1 cellular context compared by ENCODE assay signal in genomic region chr6:157764346-157765068, GRCh38.
TF ChIP-seq lines count a peak whose summit lies in the region.

No MANE protein-coding gene starts in this region.

TF ChIP-seq in HepG2, 621 proteins besides CTCF, POLR2A, EP300 and RAD21 (continued from another document and continues in another):
- TF ChIP-seq ARID5B (CRISPR knock-in tag; IDR thresholded peaks at IDR 0.05) = peak; percentile 81
- TF ChIP-seq ZNF276 (CRISPR knock-in tag; IDR thresholded peaks at IDR 0.05; ENCODE audit: low read depth) = 0 out of 2 replicates have a peak, but pooled peaks have one; percentile 49
- no peak for TF ChIP-seq ZNF17 (CRISPR knock-in tag; IDR thresholded peaks at IDR 0.05)
- TF ChIP-seq ZFP36L1 (CRISPR knock-in tag; IDR thresholded peaks at IDR 0.05) = no peak
- 0 out of 2 replicates have a peak, but pooled peaks have one; percentile 36 for TF ChIP-seq ZNF263 (CRISPR knock-in tag; IDR thresholded peaks at IDR 0.05)
- TF ChIP-seq NFKB2 (CRISPR knock-in tag; IDR thresholded peaks at IDR 0.05; ENCODE audit: borderline replicate concordance) = peak; percentile 85; the same call in 1 of the 2 replicates
- no peak for TF ChIP-seq EED (CRISPR knock-in tag; IDR thresholded peaks at IDR 0.05)
- 0 out of 2 replicates have a peak, but pooled peaks have one; percentile 8 for TF ChIP-seq ZBTB21 (CRISPR knock-in tag; IDR thresholded peaks at IDR 0.05)
- TF ChIP-seq ZNF790 (CRISPR knock-in tag; IDR thresholded peaks at IDR 0.05; ENCODE audit: borderline replicate concordance) = 0 out of 2 replicates have a peak, but pooled peaks have one; percentile 43
- no peak for TF ChIP-seq RNF2 (conservative IDR thresholded peaks at IDR 0.05; ENCODE audit: low read depth)
- peak; percentile 46; the same call in 1 of the 2 replicates for TF ChIP-seq ZNF670 (CRISPR knock-in tag; IDR thresholded peaks at IDR 0.05; ENCODE audit: borderline replicate concordance)
- TF ChIP-seq, protein P1, sequence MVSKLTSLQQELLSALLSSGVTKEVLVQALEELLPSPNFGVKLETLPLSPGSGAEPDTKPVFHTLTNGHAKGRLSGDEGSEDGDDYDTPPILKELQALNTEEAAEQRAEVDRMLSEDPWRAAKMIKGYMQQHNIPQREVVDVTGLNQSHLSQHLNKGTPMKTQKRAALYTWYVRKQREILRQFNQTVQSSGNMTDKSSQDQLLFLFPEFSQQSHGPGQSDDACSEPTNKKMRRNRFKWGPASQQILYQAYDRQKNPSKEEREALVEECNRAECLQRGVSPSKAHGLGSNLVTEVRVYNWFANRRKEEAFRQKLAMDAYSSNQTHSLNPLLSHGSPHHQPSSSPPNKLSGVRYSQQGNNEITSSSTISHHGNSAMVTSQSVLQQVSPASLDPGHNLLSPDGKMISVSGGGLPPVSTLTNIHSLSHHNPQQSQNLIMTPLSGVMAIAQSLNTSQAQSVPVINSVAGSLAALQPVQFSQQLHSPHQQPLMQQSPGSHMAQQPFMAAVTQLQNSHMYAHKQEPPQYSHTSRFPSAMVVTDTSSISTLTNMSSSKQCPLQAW (CRISPR knock-in tag; IDR thresholded peaks at IDR 0.05) = peak; percentile 62; the same call in 1 of the 2 replicates
- TF ChIP-seq, protein P2, sequence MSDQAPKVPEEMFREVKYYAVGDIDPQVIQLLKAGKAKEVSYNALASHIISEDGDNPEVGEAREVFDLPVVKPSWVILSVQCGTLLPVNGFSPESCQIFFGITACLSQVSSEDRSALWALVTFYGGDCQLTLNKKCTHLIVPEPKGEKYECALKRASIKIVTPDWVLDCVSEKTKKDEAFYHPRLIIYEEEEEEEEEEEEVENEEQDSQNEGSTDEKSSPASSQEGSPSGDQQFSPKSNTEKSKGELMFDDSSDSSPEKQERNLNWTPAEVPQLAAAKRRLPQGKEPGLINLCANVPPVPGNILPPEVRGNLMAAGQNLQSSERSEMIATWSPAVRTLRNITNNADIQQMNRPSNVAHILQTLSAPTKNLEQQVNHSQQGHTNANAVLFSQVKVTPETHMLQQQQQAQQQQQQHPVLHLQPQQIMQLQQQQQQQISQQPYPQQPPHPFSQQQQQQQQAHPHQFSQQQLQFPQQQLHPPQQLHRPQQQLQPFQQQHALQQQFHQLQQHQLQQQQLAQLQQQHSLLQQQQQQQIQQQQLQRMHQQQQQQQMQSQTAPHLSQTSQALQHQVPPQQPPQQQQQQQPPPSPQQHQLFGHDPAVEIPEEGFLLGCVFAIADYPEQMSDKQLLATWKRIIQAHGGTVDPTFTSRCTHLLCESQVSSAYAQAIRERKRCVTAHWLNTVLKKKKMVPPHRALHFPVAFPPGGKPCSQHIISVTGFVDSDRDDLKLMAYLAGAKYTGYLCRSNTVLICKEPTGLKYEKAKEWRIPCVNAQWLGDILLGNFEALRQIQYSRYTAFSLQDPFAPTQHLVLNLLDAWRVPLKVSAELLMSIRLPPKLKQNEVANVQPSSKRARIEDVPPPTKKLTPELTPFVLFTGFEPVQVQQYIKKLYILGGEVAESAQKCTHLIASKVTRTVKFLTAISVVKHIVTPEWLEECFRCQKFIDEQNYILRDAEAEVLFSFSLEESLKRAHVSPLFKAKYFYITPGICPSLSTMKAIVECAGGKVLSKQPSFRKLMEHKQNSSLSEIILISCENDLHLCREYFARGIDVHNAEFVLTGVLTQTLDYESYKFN (CRISPR knock-in tag; conservative IDR thresholded peaks at IDR 0.05) = 0 out of 2 replicates have a peak, but pooled peaks have one; percentile 32
- no peak for TF ChIP-seq RARG (CRISPR knock-in tag; IDR thresholded peaks at IDR 0.05; ENCODE audit: low read depth)
- 0 out of 2 replicates have a peak, but pooled peaks have one; percentile 42 for TF ChIP-seq ZFP90 (CRISPR knock-in tag; IDR thresholded peaks at IDR 0.05; ENCODE audit: borderline replicate concordance)
- TF ChIP-seq SMC3 (IDR thresholded peaks at IDR 0.05; ENCODE audit: low read length) = no peak
- no peak for TF ChIP-seq HOXA3 (CRISPR knock-in tag; IDR thresholded peaks at IDR 0.05)
- TF ChIP-seq U2AF2 (IDR thresholded peaks at IDR 0.05; ENCODE audit: low read depth, low read length) = no peak
- no peak for TF ChIP-seq ZNF333 (CRISPR knock-in tag; IDR thresholded peaks at IDR 0.05; ENCODE audit: borderline replicate concordance)
- TF ChIP-seq, protein P3, sequence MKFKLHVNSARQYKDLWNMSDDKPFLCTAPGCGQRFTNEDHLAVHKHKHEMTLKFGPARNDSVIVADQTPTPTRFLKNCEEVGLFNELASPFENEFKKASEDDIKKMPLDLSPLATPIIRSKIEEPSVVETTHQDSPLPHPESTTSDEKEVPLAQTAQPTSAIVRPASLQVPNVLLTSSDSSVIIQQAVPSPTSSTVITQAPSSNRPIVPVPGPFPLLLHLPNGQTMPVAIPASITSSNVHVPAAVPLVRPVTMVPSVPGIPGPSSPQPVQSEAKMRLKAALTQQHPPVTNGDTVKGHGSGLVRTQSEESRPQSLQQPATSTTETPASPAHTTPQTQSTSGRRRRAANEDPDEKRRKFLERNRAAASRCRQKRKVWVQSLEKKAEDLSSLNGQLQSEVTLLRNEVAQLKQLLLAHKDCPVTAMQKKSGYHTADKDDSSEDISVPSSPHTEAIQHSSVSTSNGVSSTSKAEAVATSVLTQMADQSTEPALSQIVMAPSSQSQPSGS (CRISPR knock-in tag; IDR thresholded peaks at IDR 0.05) = no peak
- TF ChIP-seq, protein P4, sequence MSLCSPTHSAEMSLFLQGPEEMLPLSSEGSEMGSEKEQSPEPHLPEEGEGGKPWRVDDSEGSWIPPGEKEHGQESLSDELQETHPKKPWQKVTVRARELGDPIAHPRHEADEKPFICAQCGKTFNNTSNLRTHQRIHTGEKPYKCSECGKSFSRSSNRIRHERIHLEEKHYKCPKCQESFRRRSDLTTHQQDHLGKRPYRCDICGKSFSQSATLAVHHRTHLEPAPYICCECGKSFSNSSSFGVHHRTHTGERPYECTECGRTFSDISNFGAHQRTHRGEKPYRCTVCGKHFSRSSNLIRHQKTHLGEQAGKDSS (CRISPR knock-in tag; IDR thresholded peaks at IDR 0.05; ENCODE audit: borderline replicate concordance, low read depth) = peak; percentile 78; the same call in 1 of the 2 replicates
- no peak for TF ChIP-seq IKZF4 (CRISPR knock-in tag; IDR thresholded peaks at IDR 0.05; ENCODE audit: borderline replicate concordance, low read depth, not compliant biosample characterization)
- peak; percentile 71; the same call in 1 of the 2 replicates for TF ChIP-seq SOX5 (CRISPR knock-in tag; IDR thresholded peaks at IDR 0.05; ENCODE audit: borderline replicate concordance)
- TF ChIP-seq, protein P5, sequence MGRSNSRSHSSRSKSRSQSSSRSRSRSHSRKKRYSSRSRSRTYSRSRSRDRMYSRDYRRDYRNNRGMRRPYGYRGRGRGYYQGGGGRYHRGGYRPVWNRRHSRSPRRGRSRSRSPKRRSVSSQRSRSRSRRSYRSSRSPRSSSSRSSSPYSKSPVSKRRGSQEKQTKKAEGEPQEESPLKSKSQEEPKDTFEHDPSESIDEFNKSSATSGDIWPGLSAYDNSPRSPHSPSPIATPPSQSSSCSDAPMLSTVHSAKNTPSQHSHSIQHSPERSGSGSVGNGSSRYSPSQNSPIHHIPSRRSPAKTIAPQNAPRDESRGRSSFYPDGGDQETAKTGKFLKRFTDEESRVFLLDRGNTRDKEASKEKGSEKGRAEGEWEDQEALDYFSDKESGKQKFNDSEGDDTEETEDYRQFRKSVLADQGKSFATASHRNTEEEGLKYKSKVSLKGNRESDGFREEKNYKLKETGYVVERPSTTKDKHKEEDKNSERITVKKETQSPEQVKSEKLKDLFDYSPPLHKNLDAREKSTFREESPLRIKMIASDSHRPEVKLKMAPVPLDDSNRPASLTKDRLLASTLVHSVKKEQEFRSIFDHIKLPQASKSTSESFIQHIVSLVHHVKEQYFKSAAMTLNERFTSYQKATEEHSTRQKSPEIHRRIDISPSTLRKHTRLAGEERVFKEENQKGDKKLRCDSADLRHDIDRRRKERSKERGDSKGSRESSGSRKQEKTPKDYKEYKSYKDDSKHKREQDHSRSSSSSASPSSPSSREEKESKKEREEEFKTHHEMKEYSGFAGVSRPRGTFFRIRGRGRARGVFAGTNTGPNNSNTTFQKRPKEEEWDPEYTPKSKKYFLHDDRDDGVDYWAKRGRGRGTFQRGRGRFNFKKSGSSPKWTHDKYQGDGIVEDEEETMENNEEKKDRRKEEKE (IDR thresholded peaks at IDR 0.05) = no peak
- no peak for TF ChIP-seq SMARCE1 (IDR thresholded peaks at IDR 0.05; ENCODE audit: borderline replicate concordance)
- TF ChIP-seq, protein P6, sequence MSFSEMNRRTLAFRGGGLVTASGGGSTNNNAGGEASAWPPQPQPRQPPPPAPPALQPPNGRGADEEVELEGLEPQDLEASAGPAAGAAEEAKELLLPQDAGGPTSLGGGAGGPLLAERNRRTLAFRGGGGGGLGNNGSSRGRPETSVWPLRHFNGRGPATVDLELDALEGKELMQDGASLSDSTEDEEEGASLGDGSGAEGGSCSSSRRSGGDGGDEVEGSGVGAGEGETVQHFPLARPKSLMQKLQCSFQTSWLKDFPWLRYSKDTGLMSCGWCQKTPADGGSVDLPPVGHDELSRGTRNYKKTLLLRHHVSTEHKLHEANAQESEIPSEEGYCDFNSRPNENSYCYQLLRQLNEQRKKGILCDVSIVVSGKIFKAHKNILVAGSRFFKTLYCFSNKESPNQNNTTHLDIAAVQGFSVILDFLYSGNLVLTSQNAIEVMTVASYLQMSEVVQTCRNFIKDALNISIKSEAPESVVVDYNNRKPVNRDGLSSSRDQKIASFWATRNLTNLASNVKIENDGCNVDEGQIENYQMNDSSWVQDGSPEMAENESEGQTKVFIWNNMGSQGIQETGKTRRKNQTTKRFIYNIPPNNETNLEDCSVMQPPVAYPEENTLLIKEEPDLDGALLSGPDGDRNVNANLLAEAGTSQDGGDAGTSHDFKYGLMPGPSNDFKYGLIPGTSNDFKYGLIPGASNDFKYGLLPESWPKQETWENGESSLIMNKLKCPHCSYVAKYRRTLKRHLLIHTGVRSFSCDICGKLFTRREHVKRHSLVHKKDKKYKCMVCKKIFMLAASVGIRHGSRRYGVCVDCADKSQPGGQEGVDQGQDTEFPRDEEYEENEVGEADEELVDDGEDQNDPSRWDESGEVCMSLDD (CRISPR knock-in tag; IDR thresholded peaks at IDR 0.05; ENCODE audit: borderline replicate concordance) = no peak
- no peak for TF ChIP-seq ZNF639 (CRISPR knock-in tag; conservative IDR thresholded peaks at IDR 0.05)
- TF ChIP-seq MEIS2 (CRISPR knock-in tag; IDR thresholded peaks at IDR 0.05) = peak; percentile 57; the same call in 1 of the 2 replicates
- no peak for TF ChIP-seq ZBTB38 (CRISPR knock-in tag; IDR thresholded peaks at IDR 0.05)
- no peak for TF ChIP-seq ZBTB8A (CRISPR knock-in tag; IDR thresholded peaks at IDR 0.05; ENCODE audit: borderline replicate concordance, low read depth)
- TF ChIP-seq ZKSCAN5 (CRISPR knock-in tag; IDR thresholded peaks at IDR 0.05) = no peak
- no peak for TF ChIP-seq ZBTB1 (CRISPR knock-in tag; IDR thresholded peaks at IDR 0.05; ENCODE audit: borderline replicate concordance)
- no peak for TF ChIP-seq MAFG (CRISPR knock-in tag; IDR thresholded peaks at IDR 0.05)
